1 cellular context compared by ENCODE assay signal in genomic region chr3:48441940-48442339, GRCh38.
TF ChIP-seq lines count a peak whose summit lies in the region.

No MANE protein-coding gene starts in this region.

TF ChIP-seq in A549, 52 proteins besides CTCF, POLR2A, EP300 and RAD21:
- TF ChIP-seq HES2 (IDR thresholded peaks at IDR 0.05) (no peak), TFCP2L1 (CRISPR knock-in tag; IDR thresholded peaks at IDR 0.05) (no peak)
